Comparison of ENCODE assay signal across 24 cellular contexts in the genomic region with DNA sequence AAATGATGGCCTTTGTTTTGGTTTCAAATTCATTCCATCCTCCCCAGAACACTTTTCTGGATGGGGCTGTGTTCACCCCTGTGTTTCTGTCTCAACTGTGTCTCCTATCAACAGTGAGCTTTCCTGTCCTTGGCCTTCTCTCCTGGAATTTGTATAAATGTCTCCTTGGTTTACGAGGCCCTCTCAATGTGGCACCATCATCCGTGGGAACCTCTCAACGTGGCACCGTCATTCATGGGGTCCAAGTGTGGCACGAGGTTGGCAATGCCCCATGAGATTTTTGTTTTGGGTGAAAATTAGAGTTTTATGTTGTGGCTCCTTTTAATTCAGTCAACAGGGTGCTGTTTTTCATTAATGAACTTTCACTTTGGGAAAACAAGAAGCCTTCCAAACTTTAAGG.
"Had no signal": no experiment of that assay in that cellular context is flagged by ENCODE, and none has a peak within 500 bp of the region (broad histone marks: within the 10 kb centered on the region; RNA-seq: fewer than 3 reads in every experiment).

No MANE protein-coding gene starts in this region.

- H3K27me3 ChIP-seq: neutrophil, right lobe of liver, thyroid gland, upper lobe of left lung, vagina had no signal

- ATAC-seq: naive thymus-derived CD8-positive, alpha-beta T cell; natural killer cell treated with Interleukin-12 subunit alpha and Interleukin-12 subunit beta and Interleukin-15 and Interleukin-18, amount 100 ng/mL, for 72 hours; psoas muscle; right cardiac atrium; right lobe of liver; stimulated activated effector memory CD8-positive, alpha-beta T cell treated with anti-CD3 and anti-CD28 coated beads, Interleukin-12 subunit alpha, Interleukin-12 subunit beta, amount 100 ng/mL, for 72 hours; stimulated activated naive B cell treated with anti-CD40 and anti-IgM and Interleukin-4, amounts not matched to agents 10 μg/mL and 1 μg/mL and 100 μg/mL, for 72 hours had no signal

- H3K4me1 ChIP-seq: pancreas, psoas muscle, right lobe of liver, stomach, tibial nerve, upper lobe of left lung, vagina had no signal

- DNase-seq: naive B cell; naive thymus-derived CD8-positive, alpha-beta T cell; nephron progenitor cell; nucleus accumbens; psoas muscle; right cardiac atrium; right lobe of liver; stimulated activated CD4-positive, alpha-beta T cell treated with anti-CD3 and anti-CD28 coated beads, Interleukin-15, amount 100 ng/mL, for 24 hours; stimulated activated CD4-positive, alpha-beta T cell treated with anti-CD3 and anti-CD28 coated beads, Interleukin-2, amount 100 ng/mL, for 24 hours; stimulated activated CD4-positive, alpha-beta T cell treated with anti-CD3 and anti-CD28 coated beads, Interleukin-2, amount 100 ng/mL, for 48 hours; stimulated activated CD4-positive, alpha-beta T cell treated with anti-CD3 and anti-CD28 coated beads, Interleukin-4, amount 100 ng/mL, for 24 hours; stimulated activated naive B cell treated with anti-CD40 and anti-IgM and Interleukin-4, amounts not matched to agents 10 μg/mL and 1 μg/mL and 100 μg/mL, for 72 hours; stimulated activated naive CD4-positive, alpha-beta T cell treated with Interleukin-2 at 50 U/mL for 16 hours; stomach; thyroid gland; trophoblast cell; upper lobe of left lung had no signal

- H3K27ac ChIP-seq: neutrophil, pancreas, psoas muscle, right lobe of liver, stomach, thoracic aorta, thyroid gland, tibial nerve, upper lobe of left lung, vagina had no signal

- H3K36me3 ChIP-seq: neutrophil, pancreas, right lobe of liver, stomach, thoracic aorta, thyroid gland, tibial nerve, upper lobe of left lung, vagina had no signal

- H3K4me3 ChIP-seq: pancreas, psoas muscle, right lobe of liver, stomach, thoracic aorta, thyroid gland, tibial nerve, upper lobe of left lung, vagina had no signal

- H3K9me3 ChIP-seq: neutrophil, pancreas, psoas muscle, right lobe of liver, stomach, thoracic aorta, thyroid gland, tibial nerve, upper lobe of left lung, vagina had no signal
